19 cellular contexts compared by ENCODE assay signal in the genomic region with DNA sequence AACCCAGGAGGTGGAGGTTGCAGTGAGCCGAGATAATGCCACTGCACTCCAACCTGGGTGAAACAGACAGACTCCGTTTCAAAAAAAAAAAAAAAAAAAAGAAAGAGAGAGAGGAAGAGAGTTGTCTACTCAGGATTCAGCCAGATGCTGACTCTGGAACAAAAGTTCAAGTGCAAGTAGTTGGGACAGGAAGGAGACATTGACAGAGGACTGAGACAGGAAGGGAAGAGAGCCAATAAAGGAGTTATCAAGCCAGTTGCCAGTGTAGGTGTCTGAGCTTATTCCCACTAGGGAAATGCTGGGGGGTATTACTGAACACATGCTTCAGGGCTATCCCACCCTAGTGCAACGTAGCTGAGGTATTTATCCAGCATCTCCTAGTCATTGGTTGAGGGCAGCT.
"Had no signal": no experiment of that assay in that cellular context is flagged by ENCODE, and none has a peak within 500 bp of the region (broad histone marks: within the 10 kb centered on the region; RNA-seq: fewer than 3 reads in every experiment).

No MANE protein-coding gene starts in this region.

- ATAC-seq: activated CD8-positive, alpha-beta T cell treated with anti-CD3 and anti-CD28 coated beads, Interleukin-2, amount 10 ng/mL, durations not matched to agents 7 days and 5 days; activated naive CD8-positive, alpha-beta T cell treated with anti-CD3 and anti-CD28 coated beads, Interleukin-2, amount 50 U/mL, for 24 hours; activated T-cell treated with anti-CD3 and anti-CD28 coated beads, Interleukin-2, amount 50 U/mL, for 4 hours; lower lobe of right lung had no signal

- H3K4me1 ChIP-seq: lower lobe of right lung had no signal

- H3K27ac ChIP-seq: dorsolateral prefrontal cortex, lower lobe of right lung, spleen, thoracic aorta had no signal

- H3K9me3 ChIP-seq: lower lobe of right lung, spleen, thoracic aorta had no signal

- H3K4me1 Mint-ChIP-seq: activated naive CD4-positive, alpha-beta T cell treated with anti-CD3 and anti-CD28 coated beads, Interleukin-2, amount 10 ng/mL, durations not matched to agents 7 days and 5 days; nephron progenitor cell had no signal

- H3K27ac Mint-ChIP-seq: activated CD8-positive, alpha-beta T cell treated with anti-CD3 and anti-CD28 coated beads, Interleukin-2, amount 10 ng/mL, durations not matched to agents 7 days and 5 days; activated naive CD4-positive, alpha-beta T cell treated with anti-CD3 and anti-CD28 coated beads, Interleukin-2, amount 10 ng/mL, durations not matched to agents 7 days and 5 days; activated naive CD8-positive, alpha-beta T cell treated with anti-CD3 and anti-CD28 coated beads, Interleukin-2, amount 50 U/mL, for 24 hours; brain; nephron progenitor cell; stimulated activated memory B cell treated with anti-CD40 and anti-IgM and Interleukin-4, amounts not matched to agents 10 μg/mL and 1 μg/mL and 100 μg/mL, for 72 hours; WTC11 had no signal

- H3K9me3 Mint-ChIP-seq: activated naive CD4-positive, alpha-beta T cell treated with anti-CD3 and anti-CD28 coated beads, Interleukin-2, amount 10 ng/mL, durations not matched to agents 7 days and 5 days; activated T-cell treated with anti-CD3 and anti-CD28 coated beads, Interleukin-2, amount 50 U/mL, for 4 hours; nephron progenitor cell had no signal

- H3K36me3 Mint-ChIP-seq: activated naive CD4-positive, alpha-beta T cell treated with anti-CD3 and anti-CD28 coated beads, Interleukin-2, amount 10 ng/mL, durations not matched to agents 7 days and 5 days; brain; stimulated activated memory B cell treated with anti-CD40 and anti-IgM and Interleukin-4, amounts not matched to agents 10 μg/mL and 1 μg/mL and 100 μg/mL, for 72 hours had no signal

- H3K27me3 ChIP-seq: spleen had no signal

- H3K4me3 Mint-ChIP-seq: activated CD8-positive, alpha-beta T cell treated with anti-CD3 and anti-CD28 coated beads, Interleukin-2, amount 10 ng/mL, durations not matched to agents 7 days and 5 days; activated naive CD4-positive, alpha-beta T cell treated with anti-CD3 and anti-CD28 coated beads, Interleukin-2, amount 10 ng/mL, durations not matched to agents 7 days and 5 days; activated naive CD8-positive, alpha-beta T cell treated with anti-CD3 and anti-CD28 coated beads, Interleukin-2, amount 50 U/mL, for 24 hours; activated T-cell treated with anti-CD3 and anti-CD28 coated beads, Interleukin-2, amount 50 U/mL, for 4 hours; brain; nephron progenitor cell; stimulated activated memory B cell treated with anti-CD40 and anti-IgM and Interleukin-4, amounts not matched to agents 10 μg/mL and 1 μg/mL and 100 μg/mL, for 72 hours; WTC11 had no signal

- H3K36me3 ChIP-seq: lower lobe of right lung, spleen, thoracic aorta had no signal

- DNase-seq: activated CD4-positive, alpha-beta T cell treated with anti-CD3 and anti-CD28 coated beads for 4 hours; activated CD8-positive, alpha-beta T cell treated with anti-CD3 and anti-CD28 coated beads, Interleukin-2, amount 10 ng/mL, durations not matched to agents 7 days and 5 days; activated effector memory CD4-positive, alpha-beta T cell treated with Interleukin-2 at 50 U/mL for 16 hours; activated naive CD4-positive, alpha-beta T cell treated with anti-CD3 and anti-CD28 coated beads, Interleukin-2, amount 10 ng/mL, durations not matched to agents 7 days and 5 days; activated naive CD8-positive, alpha-beta T cell treated with anti-CD3 and anti-CD28 coated beads, Interleukin-2, amount 50 U/mL, for 24 hours; activated T-cell treated with anti-CD3 and anti-CD28 coated beads, Interleukin-2, amount 50 U/mL, for 4 hours; anterior cingulate cortex; central memory CD4-positive, alpha-beta T cell; dorsolateral prefrontal cortex; foreskin melanocyte; lower lobe of right lung; nephron progenitor cell; nucleus accumbens; spleen; stimulated activated CD4-positive, alpha-beta T cell treated with anti-CD3 and anti-CD28 coated beads, Interleukin-4, amount 100 ng/mL, for 4 hours had no signal

- H3K4me3 ChIP-seq: dorsolateral prefrontal cortex, lower lobe of right lung, spleen, thoracic aorta had no signal
